ENCODE assay signal across 10 cellular contexts in genomic region chrX:71992711-71993110, GRCh38.
DNase-seq lines count a peak whose midpoint lies in the region; ATAC-seq lines count a peak whose summit lies in the region.
"Had no signal": no experiment of that assay in that cellular context is flagged by ENCODE, and none has a peak within 500 bp of the region (broad histone marks: within the 10 kb centered on the region; RNA-seq: fewer than 3 reads in every experiment).

No MANE protein-coding gene starts in this region.

- DNase-seq in T-helper 1 cell (peak; percentile 12 to 61 (median 25)), memory B cell (ENCODE audit: low spot score in 2 of 2) (no peak), RPMI8226 (no peak)
- peak; percentile 15 for DNase-seq in activated T-cell treated with anti-CD3 and anti-CD28 coated beads, Interleukin-2, amount 50 U/mL, for 4 hours
- DNase-seq in stimulated activated naive CD4-positive, alpha-beta T cell treated with Interleukin-2 at 50 U/mL for 16 hours (lab: John Stamatoyannopoulos, UW): peak; percentile 12
- no peak for DNase-seq in activated CD4-positive, CD25-positive, alpha-beta regulatory T cell treated with anti-CD3 and anti-CD28 coated beads, Interleukin-2, amount 50 U/mL, for 72 hours
- DNase-seq: adrenal gland, H9, NCI-H510A treated with DMSO at 0.1 percent for 48 hours had no signal

- H3K36me3 Mint-ChIP-seq in activated T-cell treated with anti-CD3 and anti-CD28 coated beads, Interleukin-2, amount 50 U/mL, for 4 hours (ENCODE audit: insufficient read depth): no peaks in the 10 kb centered on the region
- no peaks in the 10 kb centered on the region for H3K36me3 Mint-ChIP-seq in memory B cell

- no peaks in the 10 kb centered on the region for H3K9me3 Mint-ChIP-seq in activated T-cell treated with anti-CD3 and anti-CD28 coated beads, Interleukin-2, amount 50 U/mL, for 4 hours
- no peaks in the 10 kb centered on the region for H3K9me3 Mint-ChIP-seq in memory B cell

- no peaks in the 10 kb centered on the region for H3K27me3 Mint-ChIP-seq in activated T-cell treated with anti-CD3 and anti-CD28 coated beads, Interleukin-2, amount 50 U/mL, for 4 hours (ENCODE audit: low read depth)
- H3K27me3 Mint-ChIP-seq in memory B cell: peaks cover 2% of the 10 kb centered on the region

- no peak overlapping the region for H3K27ac Mint-ChIP-seq in memory B cell
- H3K27ac Mint-ChIP-seq: H9 had no signal

- H3K4me1 Mint-ChIP-seq in activated T-cell treated with anti-CD3 and anti-CD28 coated beads, Interleukin-2, amount 50 U/mL, for 4 hours (ENCODE audit: low read depth): peaks cover 17% of the 10 kb centered on the region
- no peaks in the 10 kb centered on the region for H3K4me1 Mint-ChIP-seq in memory B cell

- ATAC-seq in activated T-cell treated with anti-CD3 and anti-CD28 coated beads, Interleukin-2, amount 50 U/mL, for 4 hours: peak; percentile 76 to 85
- peak; percentile 71 for ATAC-seq in memory B cell (ENCODE audit: low read depth)
- ATAC-seq in GM21576 (IDR thresholded peaks at IDR 0.05; ENCODE audit: unreplicated experiment): no peak

- no peak overlapping the region for H3K4me3 Mint-ChIP-seq in activated T-cell treated with anti-CD3 and anti-CD28 coated beads, Interleukin-2, amount 50 U/mL, for 4 hours
- no peak overlapping the region for H3K4me3 Mint-ChIP-seq in memory B cell
- H3K4me3 Mint-ChIP-seq: H9 had no signal

Comparison
In these comparisons a context has a peak if more than half of its experiments do, and no peak if none do; other contexts are left out.
1. DNase-seq: peak in T-helper 1 cell (5 of 5), activated T-cell treated with anti-CD3 and anti-CD28 coated beads, Interleukin-2, amount 50 U/mL, for 4 hours (single experiment) and stimulated activated naive CD4-positive, alpha-beta T cell treated with Interleukin-2 at 50 U/mL for 16 hours (single experiment); none in memory B cell (0 of 2), activated CD4-positive, CD25-positive, alpha-beta regulatory T cell treated with anti-CD3 and anti-CD28 coated beads, Interleukin-2, amount 50 U/mL, for 72 hours (single experiment) and RPMI8226 (single experiment).